27 cellular contexts compared by ENCODE assay signal in the genomic region with DNA sequence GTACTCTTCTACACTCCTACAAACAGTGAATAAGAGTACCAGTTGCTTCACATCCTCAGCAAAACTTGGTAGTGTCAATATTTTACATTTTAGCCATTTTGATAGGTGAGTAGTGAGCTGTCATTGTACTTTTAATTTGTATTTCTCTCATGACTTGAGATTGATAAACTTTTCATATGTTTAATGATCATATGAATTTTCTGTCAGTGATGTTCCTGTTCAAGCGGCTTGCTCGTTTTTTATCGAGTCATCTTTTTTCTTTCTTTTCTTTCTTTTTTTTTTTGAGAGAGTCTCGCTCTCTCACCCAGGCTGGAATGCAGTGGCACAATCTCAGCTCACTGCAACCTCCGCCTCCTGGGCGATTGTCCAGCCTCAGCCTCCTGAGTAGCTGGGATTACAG.
"Had no signal": no experiment of that assay in that cellular context is flagged by ENCODE, and none has a peak within 500 bp of the region (broad histone marks: within the 10 kb centered on the region; RNA-seq: fewer than 3 reads in every experiment).

No MANE protein-coding gene starts in this region.

- H3K27ac ChIP-seq: stomach, suprapubic skin, testis, thoracic aorta, thyroid gland, tibial artery, tibial nerve, transverse colon, upper lobe of left lung, upper lobe of right lung, uterus, vagina had no signal

- H3K27me3 ChIP-seq: stomach, suprapubic skin, testis, thyroid gland, tibial artery, tibial nerve, transverse colon, upper lobe of left lung, upper lobe of right lung, uterus, vagina had no signal

- H3K36me3 ChIP-seq: stomach, suprapubic skin, thoracic aorta, thyroid gland, tibial artery, tibial nerve, transverse colon, upper lobe of left lung, upper lobe of right lung, uterus, vagina had no signal

- FAIRE-seq: urothelium cell line had no signal

- H3K4me1 ChIP-seq: stomach, suprapubic skin, testis, tibial artery, tibial nerve, transverse colon, upper lobe of right lung, uterus, vagina had no signal

- DNase-seq: stimulated activated CD4-positive, alpha-beta T cell treated with anti-CD3 and anti-CD28 coated beads, Interleukin-2, amount 100 ng/mL, for 48 hours; stimulated activated CD4-positive, alpha-beta T cell treated with anti-CD3 and anti-CD28 coated beads, Interleukin-4, amount 100 ng/mL, for 1 hour; stimulated activated CD4-positive, alpha-beta T cell treated with anti-CD3 and anti-CD28 coated beads, Interleukin-4, amount 100 ng/mL, for 24 hours; stimulated activated CD4-positive, alpha-beta T cell treated with anti-CD3 and anti-CD28 coated beads, Interleukin-4, amount 100 ng/mL, for 4 hours; stimulated activated CD8-positive, alpha-beta memory T cell treated with anti-CD3 and anti-CD28 coated beads, Interleukin-4, amount 100 ng/mL, for 48 hours; stimulated activated naive B cell treated with anti-CD40 and anti-IgM and Interleukin-4, amounts not matched to agents 10 μg/mL and 1 μg/mL and 100 μg/mL, for 72 hours; stimulated activated naive CD4-positive, alpha-beta T cell; stimulated activated naive CD4-positive, alpha-beta T cell treated with Interleukin-2 at 50 U/mL for 16 hours; stimulated activated naive CD8-positive, alpha-beta T cell treated with anti-CD3 and anti-CD28 coated beads, Interleukin-15, amount 100 ng/mL, for 72 hours; stimulated activated naive CD8-positive, alpha-beta T cell treated with anti-CD3 and anti-CD28 coated beads, Interleukin-15, Interleukin-2, amounts not matched to agents 100 U/mL and 50 U/mL, for 24 hours; stomach; substantia nigra; testis; thyroid gland; tibial artery; transverse colon; trophoblast cell; upper lobe of left lung; upper lobe of right lung; uterus had no signal

- ATAC-seq: stimulated activated effector memory CD8-positive, alpha-beta T cell treated with anti-CD3 and anti-CD28 coated beads, Interleukin-12 subunit alpha, Interleukin-12 subunit beta, amount 100 ng/mL, for 72 hours; stimulated activated memory B cell treated with anti-CD40 and anti-IgM and Interleukin-4, amounts not matched to agents 10 μg/mL and 1 μg/mL and 100 μg/mL, for 72 hours; stimulated activated naive B cell treated with anti-CD40 and anti-IgM and Interleukin-4, amounts not matched to agents 10 μg/mL and 1 μg/mL and 100 μg/mL, for 72 hours; stimulated activated naive CD8-positive, alpha-beta T cell treated with anti-CD3 and anti-CD28 coated beads, Interleukin-15, amount 100 ng/mL, for 72 hours; stimulated activated naive CD8-positive, alpha-beta T cell treated with anti-CD3 and anti-CD28 coated beads, Interleukin-15, Interleukin-2, amounts not matched to agents 100 U/mL and 50 U/mL, for 24 hours; upper lobe of right lung had no signal

- H3K9me3 ChIP-seq: stomach, suprapubic skin, testis, thoracic aorta, thyroid gland, tibial artery, tibial nerve, transverse colon, upper lobe of left lung, upper lobe of right lung, uterus, vagina had no signal

- H3K4me3 ChIP-seq: stomach, suprapubic skin, testis, thoracic aorta, thyroid gland, tibial artery, tibial nerve, transverse colon, upper lobe of left lung, upper lobe of right lung, uterus, vagina had no signal
